ENCODE assay signal across 23 cellular contexts in genomic region chr10:15640536-15641085, GRCh38.
"Had no signal": no experiment of that assay in that cellular context is flagged by ENCODE, and none has a peak within 500 bp of the region (broad histone marks: within the 10 kb centered on the region; RNA-seq: fewer than 3 reads in every experiment).

No MANE protein-coding gene starts in this region.

- DNase-seq: Kasumi-1, NCI-H1092, NCI-H1105 treated with DMSO at 0.1 percent for 48 hours, NCI-H1417 treated with DMSO at 0.1 percent for 48 hours, NCI-H146, NCI-H1694 treated with DMSO at 0.1 percent for 48 hours, NCI-H1930, NCI-H2081, NCI-H2107, NCI-H2227 treated with DMSO at 0.1 percent for 48 hours, NCI-H524 treated with DMSO at 0.1 percent for 48 hours, NCI-H69, NCI-H774, SHP77, SK-N-SH, SW 1271 had no signal

- H3K9me3 ChIP-seq: SK-N-SH had no signal

- H3K27ac ChIP-seq: HL-60, KMS-11, RWPE1 had no signal

- H3K9me3 Mint-ChIP-seq: IgD-negative memory B cell had no signal

- FAIRE-seq: HTR-8/SVneo, K562, RCC 7860 had no signal

- H3K4me2 ChIP-seq: KMS-11, SK-N-SH had no signal

- H3K27me3 Mint-ChIP-seq: IgD-negative memory B cell had no signal

- H3K4me1 Mint-ChIP-seq: IgD-negative memory B cell had no signal

- H3K27ac Mint-ChIP-seq: IgD-negative memory B cell had no signal

- ATAC-seq: K562 had no signal

- H3K4me3 ChIP-seq: K562 had no signal

- H3K36me3 Mint-ChIP-seq: IgD-negative memory B cell had no signal

- H3K9ac ChIP-seq: KMS-11, SK-N-SH had no signal
